ENCODE assay signal across 1 cellular context in genomic region chr1:144101397-144102050, GRCh38.
TF ChIP-seq lines count a peak whose summit lies in the region.

No MANE protein-coding gene starts in this region.

TF ChIP-seq in H1, 55 proteins besides CTCF, POLR2A, EP300 and RAD21:
- TF ChIP-seq RNF2 (IDR thresholded peaks at IDR 0.05; ENCODE audit: borderline replicate concordance, low read depth, low read length, missing control alignments, poor library complexity, severe bottlenecking) (no peak), CHD2 (IDR thresholded peaks at IDR 0.05; ENCODE audit: low read length) (no peak), GABPA (IDR thresholded peaks at IDR 0.05; ENCODE audit: borderline replicate concordance, insufficient read depth, low read length) (no peak), POLR2AphosphoS5 (IDR thresholded peaks at IDR 0.05; ENCODE audit: low read depth, low read length) (no peak), PHF8 (conservative IDR thresholded peaks at IDR 0.05; ENCODE audit: low read depth, low read length) (no peak), EZH2 (IDR thresholded peaks at IDR 0.05; ENCODE audit: low read depth, low read length, severe bottlenecking) (no peak), POU5F1 (IDR thresholded peaks at IDR 0.05; ENCODE audit: low read depth, low read length) (no peak), JUN (IDR thresholded peaks at IDR 0.05; ENCODE audit: low read depth, low read length) (no peak), KDM4A (IDR thresholded peaks at IDR 0.05; ENCODE audit: low read depth, low read length, severe bottlenecking) (no peak), MAX (IDR thresholded peaks at IDR 0.05) (no peak), KDM1A (IDR thresholded peaks at IDR 0.05; ENCODE audit: borderline replicate concordance, low read length) (no peak), FOSL1 (IDR thresholded peaks at IDR 0.05; ENCODE audit: insufficient read depth, low read depth, low read length) (no peak), SIRT6 (IDR thresholded peaks at IDR 0.05; ENCODE audit: low read length) (no peak), JUND (IDR thresholded peaks at IDR 0.05; ENCODE audit: low read length) (no peak), RXRA (IDR thresholded peaks at IDR 0.05; ENCODE audit: insufficient read depth, low read depth, low read length) (no peak), SP1 (IDR thresholded peaks at IDR 0.05; ENCODE audit: low read depth, low read length) (no peak)
